23 cellular contexts compared by ENCODE assay signal in the genomic region with DNA sequence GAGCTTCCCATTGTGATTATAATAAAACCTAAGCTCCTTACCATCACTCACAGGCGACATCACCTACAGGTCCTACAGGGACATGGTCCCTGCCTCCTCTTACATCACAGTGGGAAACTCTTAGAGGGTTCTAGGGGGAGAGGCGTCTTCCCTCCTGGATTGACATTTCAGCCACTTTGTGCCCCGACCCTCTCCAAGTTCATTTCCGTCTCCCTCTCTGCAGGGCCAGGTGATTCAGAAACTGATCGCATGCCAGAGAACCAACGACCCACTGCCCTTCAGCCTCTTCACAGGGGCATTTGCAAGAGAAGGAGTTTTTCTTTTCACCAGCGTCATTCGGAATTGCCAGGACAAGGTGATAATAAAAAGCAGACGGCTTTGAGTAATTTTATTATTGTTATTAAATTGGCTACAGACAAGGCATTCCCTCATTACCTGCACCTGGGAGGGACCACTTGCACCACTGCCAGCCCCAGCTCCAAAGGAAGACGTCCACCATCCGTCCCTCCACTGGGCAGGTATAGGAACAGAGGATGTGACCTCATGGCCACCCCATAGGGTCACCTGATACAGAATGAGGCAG.
DNase-seq lines count a peak whose midpoint lies in the region; ATAC-seq and TF ChIP-seq lines count a peak whose summit lies in the region.
"Had no signal": no experiment of that assay in that cellular context is flagged by ENCODE, and none has a peak within 500 bp of the region (broad histone marks: within the 10 kb centered on the region; RNA-seq: fewer than 3 reads in every experiment).

No MANE protein-coding gene starts in this region.

- no peaks in the 10 kb centered on the region for H3K9me3 ChIP-seq in H9 (ENCODE audit: control insufficient read depth, low read depth, low read length)
- H3K9me3 ChIP-seq in neural progenitor cell (ENCODE audit: low read depth): no peaks in the 10 kb centered on the region
- no peaks in the 10 kb centered on the region for H3K9me3 ChIP-seq in Peyer's patch
- H3K9me3 ChIP-seq in T-helper 17 cell (ENCODE audit: control insufficient read depth, low read length, poor library complexity, severe bottlenecking): no peaks in the 10 kb centered on the region
- H3K9me3 ChIP-seq in gastrocnemius medialis: no peaks in the 10 kb centered on the region
- H3K9me3 ChIP-seq: HAP-1 had no signal

- H3K79me1 ChIP-seq in H9 (ENCODE audit: insufficient read depth, low read depth, low read length, poor library complexity, severe bottlenecking): no peaks in the 10 kb centered on the region

- no peak overlapping the region for H4K91ac ChIP-seq in H9 (ENCODE audit: insufficient read length, low read depth, low read length)

- no peak overlapping the region for H2BK5ac ChIP-seq in H9 (ENCODE audit: insufficient read length, low read length)

- H3K4ac ChIP-seq in H9 (ENCODE audit: low read depth, low read length): no peak overlapping the region

- TF ChIP-seq POLR2A in Peyer's patch (IDR thresholded peaks at IDR 0.05) (no peak), gastrocnemius medialis (IDR thresholded peaks at IDR 0.05) (no peak)

- H3F3A ChIP-seq in neural progenitor cell (ENCODE audit: low read depth): peaks cover 8% of the 10 kb centered on the region

- H4K5ac ChIP-seq in H9 (ENCODE audit: insufficient read length, low read depth, low read length): no peak overlapping the region

- no peak overlapping the region for H3K9ac ChIP-seq in H9 (ENCODE audit: extremely low read depth, insufficient read length, low read length)
- H3K9ac ChIP-seq in neural progenitor cell: no peak overlapping the region

- H3K18ac ChIP-seq in H9 (ENCODE audit: insufficient read length, low read depth, low read length): no peak overlapping the region

- H3K27ac ChIP-seq in H9 (ENCODE audit: insufficient read length, low read depth, low read length): no peak overlapping the region
- H3K27ac ChIP-seq in neural progenitor cell: no peak overlapping the region
- H3K27ac ChIP-seq in Peyer's patch: no peak overlapping the region
- no peak overlapping the region for H3K27ac ChIP-seq in gastrocnemius medialis
- H3K27ac ChIP-seq: HL-60 had no signal

- H2BK20ac ChIP-seq in H9 (ENCODE audit: low read depth, low read length, poor library complexity, severe bottlenecking): no peak overlapping the region

- no peak overlapping the region for H3K23ac ChIP-seq in H9 (ENCODE audit: insufficient read length, low read depth, low read length)

- DNase-seq in H9 (no peak), M059J (ENCODE audit: low read depth) (peak; percentile 20), neural progenitor cell (ENCODE audit: low spot score) (no peak), Peyer's patch (no peak), SW 1271 (lab: John Stamatoyannopoulos, UW) (no peak), T-helper 17 cell (no peak), gastrocnemius medialis (no peak)
- DNase-seq: ACHN; C1 segment of cervical spinal cord; CD8-positive, alpha-beta memory T cell; Kasumi-1; MM.1S; NCI-H1092; NCI-H1436 treated with DMSO at 0.1 percent for 48 hours; NCI-H2029; NCI-H526; NK-92 treated with Interleukin-12 subunit alpha and Interleukin-12 subunit beta, amount 100 ng/mL, for 24 hours; OCI-M1; RPMI8226; SHP77 treated with DMSO at 0.1 percent for 48 hours had no signal

- peak overlapping the region; percentile 38 for H3K4me2 ChIP-seq in H9 (ENCODE audit: insufficient read depth, insufficient read length, low read length)
- no peak overlapping the region for H3K4me2 ChIP-seq in neural progenitor cell

- no peak for ATAC-seq in T-helper 17 cell
- ATAC-seq in gastrocnemius medialis: no peak

- no CpG with 5 or more reads among the region's 11 CpGs for WGBS in H9 (ENCODE audit: extremely low coverage, insufficient read length, low lambda C conversion rate)

- H3K27ac Mint-ChIP-seq in H9 (peak overlapping the region in 2 of 3 experiments; percentile 12 to 49; a peak in 4 of 7 replicates), neural progenitor cell (peak overlapping the region; percentile 51), T-helper 17 cell (no peak overlapping the region)
- H3K27ac Mint-ChIP-seq in dendritic cell treated with granulocyte-macrophage colony-stimulating factor and Interleukin-4, amounts not matched to agents 40 ng/mL and 50 ng/mL, for 4 days: peak overlapping the region; percentile 26

- H2AFZ ChIP-seq in H9 (ENCODE audit: low read length): no peak overlapping the region
- no peak overlapping the region for H2AFZ ChIP-seq in neural progenitor cell (replicated peaks)

- H3K27me3 Mint-ChIP-seq in H9 (ENCODE audit: low read depth) (peaks cover 6% of the 10 kb centered on the region), neural progenitor cell (ENCODE audit: insufficient read depth, low read depth) (peaks cover 22% of the 10 kb centered on the region), T-helper 17 cell (peaks cover 13% of the 10 kb centered on the region)
- H3K27me3 Mint-ChIP-seq in dendritic cell treated with granulocyte-macrophage colony-stimulating factor and Interleukin-4, amounts not matched to agents 40 ng/mL and 50 ng/mL, for 4 days: peaks cover under 1% of the 10 kb centered on the region

- H3K56ac ChIP-seq in H9 (ENCODE audit: insufficient read length, low read depth, low read length): no peak overlapping the region

- no peak overlapping the region for H2BK15ac ChIP-seq in H9 (ENCODE audit: low read depth, low read length)

- peaks cover 0 to 2% of the 10 kb centered on the region in 2 experiments; a peak in 2 of 5 replicates for H3K9me3 Mint-ChIP-seq in H9
- H3K9me3 Mint-ChIP-seq in dendritic cell treated with granulocyte-macrophage colony-stimulating factor and Interleukin-4, amounts not matched to agents 40 ng/mL and 50 ng/mL, for 4 days: no peaks in the 10 kb centered on the region
- H3K9me3 Mint-ChIP-seq in neural progenitor cell: no peaks in the 10 kb centered on the region
- H3K9me3 Mint-ChIP-seq: CD8-positive, alpha-beta memory T cell had no signal

- H3K36me3 ChIP-seq in neural progenitor cell (no peaks in the 10 kb centered on the region), Peyer's patch (no peaks in the 10 kb centered on the region), gastrocnemius medialis (no peaks in the 10 kb centered on the region)
- H3K36me3 ChIP-seq: HAP-1 had no signal

- H3K36me3 Mint-ChIP-seq in H9 (ENCODE audit: insufficient read depth in 1 of 3, low read depth in 3 of 3) (no peaks in the 10 kb centered on the region), neural progenitor cell (no peaks in the 10 kb centered on the region), T-helper 17 cell (ENCODE audit: low read depth) (no peaks in the 10 kb centered on the region)
- H3K36me3 Mint-ChIP-seq in dendritic cell treated with granulocyte-macrophage colony-stimulating factor and Interleukin-4, amounts not matched to agents 40 ng/mL and 50 ng/mL, for 4 days (ENCODE audit: low read depth): no peaks in the 10 kb centered on the region
- H3K36me3 Mint-ChIP-seq: CD8-positive, alpha-beta memory T cell had no signal

- H2BK120ac ChIP-seq in H9 (ENCODE audit: low read depth, low read length, poor library complexity, severe bottlenecking): no peak overlapping the region

- no peak overlapping the region for H4K8ac ChIP-seq in H9 (replicated peaks; ENCODE audit: insufficient read length, low read depth, low read length)

- peaks cover 22 to 39% of the 10 kb centered on the region in 2 experiments for H3K4me1 Mint-ChIP-seq in H9
- H3K4me1 Mint-ChIP-seq in dendritic cell treated with granulocyte-macrophage colony-stimulating factor and Interleukin-4, amounts not matched to agents 40 ng/mL and 50 ng/mL, for 4 days (ENCODE audit: low read depth): peaks cover 42% of the 10 kb centered on the region
- H3K4me1 Mint-ChIP-seq in neural progenitor cell: peaks cover 30% of the 10 kb centered on the region
- no peaks in the 10 kb centered on the region for H3K4me1 Mint-ChIP-seq in T-helper 17 cell
- H3K4me1 Mint-ChIP-seq: CD8-positive, alpha-beta memory T cell had no signal

- TF ChIP-seq CTCF in H9 (conservative IDR thresholded peaks at IDR 0.05): no peak
- no peak for TF ChIP-seq CTCF in neural progenitor cell (IDR thresholded peaks at IDR 0.05)
- TF ChIP-seq CTCF in Peyer's patch (IDR thresholded peaks at IDR 0.05): no peak
- TF ChIP-seq CTCF in gastrocnemius medialis (IDR thresholded peaks at IDR 0.05 in 4 of 5, conservative IDR thresholded peaks at IDR 0.05 in 1 of 5): no peak

- no peak overlapping the region for H3K14ac ChIP-seq in H9 (ENCODE audit: insufficient read depth, low read length)

- H3K4me3 ChIP-seq in neural progenitor cell: no peak overlapping the region
- H3K4me3 ChIP-seq in Peyer's patch: no peak overlapping the region
- H3K4me3 ChIP-seq in gastrocnemius medialis: no peak overlapping the region
- H3K4me3 ChIP-seq: HAP-1 had no signal

- H3K27me3 ChIP-seq in H9 (ENCODE audit: insufficient read depth, low read length) (no peaks in the 10 kb centered on the region), neural progenitor cell (no peaks in the 10 kb centered on the region), Peyer's patch (no peaks in the 10 kb centered on the region), gastrocnemius medialis (no peaks in the 10 kb centered on the region)

- H3K4me3 Mint-ChIP-seq in H9: no peak overlapping the region; a peak in 1 of 5 replicates
- no peak overlapping the region for H3K4me3 Mint-ChIP-seq in dendritic cell treated with granulocyte-macrophage colony-stimulating factor and Interleukin-4, amounts not matched to agents 40 ng/mL and 50 ng/mL, for 4 days
- peak overlapping the region; percentile 48 for H3K4me3 Mint-ChIP-seq in neural progenitor cell
- no peak overlapping the region for H3K4me3 Mint-ChIP-seq in T-helper 17 cell
- H3K4me3 Mint-ChIP-seq: CD8-positive, alpha-beta memory T cell had no signal

- H3K79me2 ChIP-seq in H9 (ENCODE audit: insufficient read depth, low read length) (no peaks in the 10 kb centered on the region), neural progenitor cell (ENCODE audit: low read depth) (no peaks in the 10 kb centered on the region)

- intact Hi-C loops in dendritic cell treated with granulocyte-macrophage colony-stimulating factor and Interleukin-4, amounts not matched to agents 40 ng/mL and 50 ng/mL, for 4 days (cut with micrococcal nuclease): no loop called here
- intact Hi-C loops in gastrocnemius medialis (cut with DNase I; ENCODE audit: low total_unique reads): no loop called here

- H2AK5ac ChIP-seq in H9 (ENCODE audit: insufficient read length, low read length): no peak overlapping the region

- no peak overlapping the region for H2BK12ac ChIP-seq in H9 (ENCODE audit: insufficient read length, low read depth, low read length)

- H3T11ph ChIP-seq in H9 (ENCODE audit: low read length): no peak overlapping the region

- H3K4me1 ChIP-seq in H9 (ENCODE audit: insufficient read depth, low read length) (peaks cover 2% of the 10 kb centered on the region; the same call in 1 of the 2 replicates), neural progenitor cell (peaks cover 7% of the 10 kb centered on the region), Peyer's patch (peaks cover 0 to 20% (median 0%) of the 10 kb centered on the region in 4 donors), gastrocnemius medialis (peaks cover 4 to 11% of the 10 kb centered on the region in 2 donors)

- H4K20me1 ChIP-seq in H9 (ENCODE audit: control insufficient read depth, insufficient read depth, insufficient read length) (no peaks in the 10 kb centered on the region), neural progenitor cell (ENCODE audit: low read depth) (no peaks in the 10 kb centered on the region)

- H3K23me2 ChIP-seq in H9 (ENCODE audit: insufficient read length, low read depth, low read length, poor library complexity, severe bottlenecking): no peaks in the 10 kb centered on the region

- in situ Hi-C loops in gastrocnemius medialis (cut with MboI; ENCODE audit: low sequenced_read_pairs in 4 of 4): no loop called here
